ENCODE assay signal across 22 cellular contexts in genomic region chr12:114903394-114903748, GRCh38.
DNase-seq lines count a peak whose midpoint lies in the region; ATAC-seq, FAIRE-seq and TF ChIP-seq lines count a peak whose summit lies in the region.
"Had no signal": no experiment of that assay in that cellular context is flagged by ENCODE, and none has a peak within 500 bp of the region (broad histone marks: within the 10 kb centered on the region; RNA-seq: fewer than 3 reads in every experiment).

No MANE protein-coding gene starts in this region.

- TF ChIP-seq RAD21 in SK-N-SH (IDR thresholded peaks at IDR 0.05; ENCODE audit: low read length) = no peak

- H3K4me2 ChIP-seq in SK-N-SH = no peak overlapping the region

- H4K20me1 ChIP-seq in SK-N-SH (ENCODE audit: insufficient read depth) = no peaks in the 10 kb centered on the region

- intact Hi-C loops in lower leg skin (cut with DNase I; ENCODE audit: low total_unique reads) (no loop called here), kidney (cut with DNase I) (no loop called here)

- no peaks in the 10 kb centered on the region for H3K27me3 ChIP-seq in SK-N-SH (ENCODE audit: insufficient read depth)
- H3K27me3 ChIP-seq in BE2C = no peaks in the 10 kb centered on the region
- H3K27me3 ChIP-seq: tibial nerve had no signal

- no peak overlapping the region for H3K4me3 ChIP-seq in SK-N-SH (ENCODE audit: low read depth in 2 of 2, low read length in 1 of 2)
- peak overlapping the region; percentile 25 for H3K4me3 ChIP-seq in astrocyte of the cerebellum (ENCODE audit: low read depth, low read length)
- no peak overlapping the region for H3K4me3 ChIP-seq in lower leg skin (ENCODE audit: low read depth, poor library complexity, severe bottlenecking)
- no peak overlapping the region for H3K4me3 ChIP-seq in kidney (ENCODE audit: low read length in 2 of 2)
- H3K4me3 ChIP-seq in BE2C (ENCODE audit: low read depth, low read length) = no peak overlapping the region
- H3K4me3 ChIP-seq: tibial nerve had no signal

- H3K9me3 ChIP-seq in SK-N-SH = no peaks in the 10 kb centered on the region
- no peaks in the 10 kb centered on the region for H3K9me3 ChIP-seq in kidney (ENCODE audit: control insufficient read depth in 1 of 2, low read length in 2 of 2)
- H3K9me3 ChIP-seq in BE2C = no peaks in the 10 kb centered on the region

- H3K9me2 ChIP-seq in SK-N-SH = no peaks in the 10 kb centered on the region

- H3K27ac ChIP-seq in SK-N-SH (ENCODE audit: low read depth in 2 of 2, low read length in 1 of 2) (no peak overlapping the region), kidney (ENCODE audit: low read depth in 2 of 2, low read length in 2 of 2) (no peak overlapping the region)
- H3K27ac ChIP-seq: tibial nerve had no signal

- no peak for FAIRE-seq in kidney (lab: Jason Lieb, UNC)

- no peaks in the 10 kb centered on the region for H3K79me2 ChIP-seq in SK-N-SH (ENCODE audit: insufficient read depth)

- TF ChIP-seq POLR2A in lower leg skin (IDR thresholded peaks at IDR 0.05) = no peak

- H3K9ac ChIP-seq in SK-N-SH (no peak overlapping the region), kidney (ENCODE audit: low read length in 2 of 2) (no peak overlapping the region)

- in situ Hi-C loops in astrocyte of the cerebellum (cut with HindIII; ENCODE audit: low sequenced_read_pairs) = no loop called here

- POLR2A ChIA-PET in SK-N-SH (lab: Yijun Ruan, JAX) = no interaction called here

- H3K36me3 ChIP-seq in SK-N-SH (replicated peaks in 1 of 2; ENCODE audit: control insufficient read depth in 1 of 2, insufficient read depth in 2 of 2, low read length in 1 of 2) (no peaks in the 10 kb centered on the region), kidney (ENCODE audit: control insufficient read depth in 1 of 2, insufficient read depth in 2 of 2, low read length in 2 of 2) (no peaks in the 10 kb centered on the region), BE2C (no peaks in the 10 kb centered on the region)
- H3K36me3 ChIP-seq: tibial nerve had no signal

- CTCF ChIA-PET in SK-N-SH (lab: Yijun Ruan, JAX) = no interaction called here

- DNase-seq in SK-N-SH (no peak), astrocyte of the cerebellum (ENCODE audit: low read depth) (no peak), iris pigment epithelial cell (ENCODE audit: low read depth) (peak; percentile 55), lower leg skin (ENCODE audit: low spot score in 2 of 2) (no peak), kidney (no peak), NCI-H446 (lab: John Stamatoyannopoulos, UW) (no peak), BE2C (no peak)
- DNase-seq: 8988T; activated CD4-positive, CD25-positive, alpha-beta regulatory T cell; activated CD8-positive, alpha-beta memory T cell treated with anti-CD3 and anti-CD28 coated beads for 24 hours; activated naive CD8-positive, alpha-beta T cell treated with anti-CD3 and anti-CD28 coated beads, Interleukin-2, amount 50 U/mL, for 24 hours; CD4-positive, alpha-beta memory T cell; DND-41; effector memory CD8-positive, alpha-beta T cell; foreskin melanocyte; natural killer cell; NCI-H2081; SHP77; T-helper 17 cell had no signal

- TF ChIP-seq CTCF in SK-N-SH (IDR thresholded peaks at IDR 0.05) (no peak), astrocyte of the cerebellum (IDR thresholded peaks at IDR 0.05; ENCODE audit: low read depth, low read length, missing control alignments) (no peak), lower leg skin (IDR thresholded peaks at IDR 0.05) (no peak), kidney (IDR thresholded peaks at IDR 0.05; ENCODE audit: borderline replicate concordance, extremely low read depth, insufficient read depth) (no peak), BE2C (IDR thresholded peaks at IDR 0.05; ENCODE audit: low read depth, low read length) (no peak)

- peak; percentile 38; the same call in 2 of the 3 replicates for ATAC-seq in SK-N-SH treated with all-trans-retinoic acid at 6 μM for 48 hours
- ATAC-seq: activated naive CD8-positive, alpha-beta T cell treated with anti-CD3 and anti-CD28 coated beads, Interleukin-2, amount 50 U/mL, for 24 hours; activated T-helper 17 cell treated with anti-CD3 and anti-CD28 coated beads, Interleukin-2, amount 50 U/mL, for 72 hours; effector memory CD8-positive, alpha-beta T cell; natural killer cell; T-helper 17 cell had no signal

- no peaks in the 10 kb centered on the region; a peak in 1 of 4 replicates for H3K4me1 ChIP-seq in SK-N-SH (ENCODE audit: control insufficient read depth in 1 of 2, insufficient read depth in 2 of 2, low read depth in 1 of 2, low read length in 1 of 2)
- H3K4me1 ChIP-seq in kidney (ENCODE audit: control insufficient read depth in 1 of 2, insufficient read depth in 1 of 2, low read depth in 1 of 2, low read length in 2 of 2) = no peaks in the 10 kb centered on the region
- H3K4me1 ChIP-seq in BE2C = no peaks in the 10 kb centered on the region
- H3K4me1 ChIP-seq: tibial nerve had no signal

- H2AFZ ChIP-seq in SK-N-SH (ENCODE audit: low read depth) = no peak overlapping the region

- no peaks in the 10 kb centered on the region for H3F3A ChIP-seq in SK-N-SH (replicated peaks; ENCODE audit: insufficient read depth)

- 82% methylated on average over 6 of the region's 6 CpGs for WGBS in SK-N-SH (ENCODE audit: low lambda C conversion rate)
- 55 to 78% methylated on average over 6 of the region's 6 CpGs for whole genome bisulfite sequencing in lower leg skin, 2 donors

- no peak for TF ChIP-seq EP300 in SK-N-SH (IDR thresholded peaks at IDR 0.05; ENCODE audit: borderline replicate concordance in 1 of 2, low read depth in 1 of 2, low read length in 1 of 2)

TF ChIP-seq in SK-N-SH treated with all-trans-retinoic acid at 6 μM for 48 hours, 23 proteins besides CTCF, POLR2A, EP300 and RAD21 (continues in another document):
- no peak for TF ChIP-seq ISL1 (CRISPR knock-in tag; IDR thresholded peaks at IDR 0.05)
- TF ChIP-seq SNAI2 (CRISPR knock-in tag; IDR thresholded peaks at IDR 0.05) = no peak
- no peak for TF ChIP-seq ZNF565 (CRISPR knock-in tag; conservative IDR thresholded peaks at IDR 0.05; ENCODE audit: low read depth)
- no peak for TF ChIP-seq TSHZ2 (CRISPR knock-in tag; IDR thresholded peaks at IDR 0.05)
- TF ChIP-seq PPARA (CRISPR knock-in tag; IDR thresholded peaks at IDR 0.05; ENCODE audit: borderline replicate concordance) = no peak
- no peak for TF ChIP-seq TCF4 (CRISPR knock-in tag; IDR thresholded peaks at IDR 0.05; ENCODE audit: borderline replicate concordance)
- TF ChIP-seq ESRRG (CRISPR knock-in tag; IDR thresholded peaks at IDR 0.05) = no peak

TF ChIP-seq in SK-N-SH, 30 proteins besides CTCF, POLR2A, EP300 and RAD21:
- TF ChIP-seq CHD2 (IDR thresholded peaks at IDR 0.05; ENCODE audit: low read length, partially characterized antibody) = no peak
- no peak for TF ChIP-seq NFIC (IDR thresholded peaks at IDR 0.05; ENCODE audit: borderline replicate concordance)
- TF ChIP-seq FOXM1 (IDR thresholded peaks at IDR 0.05; ENCODE audit: low read depth) = no peak
- TF ChIP-seq EZH2phosphoT487 (IDR thresholded peaks at IDR 0.05; ENCODE audit: borderline replicate concordance, low read depth) = no peak
- TF ChIP-seq PBX3 (IDR thresholded peaks at IDR 0.05) = no peak
- no peak for TF ChIP-seq USF1 (IDR thresholded peaks at IDR 0.05; ENCODE audit: borderline replicate concordance, low read depth)
- no peak for TF ChIP-seq NRF1 (IDR thresholded peaks at IDR 0.05; ENCODE audit: low read depth, low read length)
- TF ChIP-seq ZBTB33 (IDR thresholded peaks at IDR 0.05; ENCODE audit: borderline replicate concordance, low read depth) = no peak
